In the genomic region with DNA sequence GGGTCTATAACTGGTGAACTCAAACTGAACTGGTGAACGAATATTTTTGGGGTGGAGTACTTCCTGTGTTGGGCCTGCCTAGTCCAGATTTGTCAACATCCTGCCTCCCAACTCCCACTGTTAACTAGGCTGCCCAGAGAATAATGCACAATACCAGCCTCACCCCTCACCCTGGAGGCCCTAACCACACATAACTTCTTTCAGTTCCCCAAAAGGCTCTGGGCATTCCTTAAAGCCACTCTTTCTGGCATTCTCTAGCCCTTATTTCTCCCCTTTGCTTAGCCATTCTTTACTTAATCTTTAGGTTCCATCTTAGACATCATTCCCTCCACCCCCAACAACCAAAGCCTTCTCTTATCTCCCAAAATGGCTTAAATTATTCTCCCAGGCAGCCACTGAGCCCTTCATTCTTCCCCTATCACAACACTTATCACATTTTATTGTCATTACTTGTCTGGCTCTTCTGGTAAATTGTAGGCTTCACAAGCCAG, we compare ENCODE assay signal across 8 cellular contexts. TPM values are rescaled to one million over a fixed set of nuclear protein-coding genes. Genes with fewer than 3 reads are reported as not detected.
DNase-seq lines count a peak whose midpoint lies in the region; ATAC-seq, FAIRE-seq and TF ChIP-seq lines count a peak whose summit lies in the region.

No MANE protein-coding gene starts in this region.

- intact Hi-C loops in colonic mucosa (cut with DNase I) = no loop called here

- H3K9me3 Mint-ChIP-seq in stimulated activated effector memory CD8-positive, alpha-beta T cell treated with anti-CD3 and anti-CD28 coated beads, Interleukin-12 subunit alpha, Interleukin-12 subunit beta, amount 100 ng/mL, for 72 hours = no peaks in the 10 kb centered on the region

- H3K9ac ChIP-seq in BLaER1 (no peak overlapping the region), colonic mucosa (ENCODE audit: low read depth in 2 of 2, low read length in 2 of 2) (no peak overlapping the region)

- H3K9me3 ChIP-seq in BLaER1 (no peaks in the 10 kb centered on the region), colonic mucosa (no peaks in the 10 kb centered on the region)

- H3K4me2 ChIP-seq in BLaER1 = peak overlapping the region; percentile 54

- no peak for TF ChIP-seq CTCF in fibroblast of pulmonary artery (IDR thresholded peaks at IDR 0.05; ENCODE audit: low read length, missing control alignments)
- no peak for TF ChIP-seq CTCF in colonic mucosa (IDR thresholded peaks at IDR 0.05)

- ATAC-seq in GM21737 (IDR thresholded peaks at IDR 0.05; ENCODE audit: unreplicated experiment) = peak; percentile 81
- ATAC-seq in stimulated activated effector memory CD8-positive, alpha-beta T cell treated with anti-CD3 and anti-CD28 coated beads, Interleukin-12 subunit alpha, Interleukin-12 subunit beta, amount 100 ng/mL, for 72 hours = peak; percentile 74

- peaks cover 37% of the 10 kb centered on the region for H3K4me1 Mint-ChIP-seq in stimulated activated effector memory CD8-positive, alpha-beta T cell treated with anti-CD3 and anti-CD28 coated beads, Interleukin-12 subunit alpha, Interleukin-12 subunit beta, amount 100 ng/mL, for 72 hours

- DNase-seq in SK-MEL-5 (ENCODE audit: low read depth, low spot score) (peak; percentile 32), fibroblast of pulmonary artery (ENCODE audit: low read depth) (peak; percentile 53), NCI-H1092 treated with DMSO at 0.1 percent for 48 hours (lab: John Stamatoyannopoulos, UW) (no peak), colonic mucosa (no peak), RCC 7860 (ENCODE audit: low spot score) (no peak)
- DNase-seq in stimulated activated effector memory CD8-positive, alpha-beta T cell treated with anti-CD3 and anti-CD28 coated beads, Interleukin-12 subunit alpha, Interleukin-12 subunit beta, amount 100 ng/mL, for 72 hours (ENCODE audit: low spot score in 2 of 2) = no peak

- in situ Hi-C loops in SK-MEL-5 (cut with HindIII; ENCODE audit: low pct_unique_long_range_greater_than_20kb, low sequenced_read_pairs) = no loop called here

- peak overlapping the region; percentile 81 for H3K27ac Mint-ChIP-seq in stimulated activated effector memory CD8-positive, alpha-beta T cell treated with anti-CD3 and anti-CD28 coated beads, Interleukin-12 subunit alpha, Interleukin-12 subunit beta, amount 100 ng/mL, for 72 hours

- no peaks in the 10 kb centered on the region for H3K36me3 Mint-ChIP-seq in stimulated activated effector memory CD8-positive, alpha-beta T cell treated with anti-CD3 and anti-CD28 coated beads, Interleukin-12 subunit alpha, Interleukin-12 subunit beta, amount 100 ng/mL, for 72 hours

- H3K4me3 ChIP-seq in BLaER1 (no peak overlapping the region), fibroblast of pulmonary artery (replicated peaks; ENCODE audit: low read depth, low read length) (no peak overlapping the region), colonic mucosa (no peak overlapping the region)

- H3K36me3 ChIP-seq in BLaER1 (no peaks in the 10 kb centered on the region), colonic mucosa (no peaks in the 10 kb centered on the region)

- H3K27me3 ChIP-seq in BLaER1 = no peaks in the 10 kb centered on the region
- H3K27me3 ChIP-seq in colonic mucosa = no peaks in the 10 kb centered on the region

- H3K4me3 Mint-ChIP-seq in stimulated activated effector memory CD8-positive, alpha-beta T cell treated with anti-CD3 and anti-CD28 coated beads, Interleukin-12 subunit alpha, Interleukin-12 subunit beta, amount 100 ng/mL, for 72 hours = no peak overlapping the region

- no peaks in the 10 kb centered on the region for H4K20me1 ChIP-seq in BLaER1

- FAIRE-seq in RCC 7860 (lab: Jason Lieb, UNC) = no peak

- H3K27ac ChIP-seq in BLaER1 = peak overlapping the region; percentile 69
- no peak overlapping the region for H3K27ac ChIP-seq in colonic mucosa

- H3K4me1 ChIP-seq in BLaER1 = peaks cover 14% of the 10 kb centered on the region
- H3K4me1 ChIP-seq in colonic mucosa = no peaks in the 10 kb centered on the region

RNA-seq across cellular contexts. Expression of a gene that starts 9.1 kb away (rescaled TPM):
- total RNA-seq in SK-MEL-5 (2014; rRNA removed; shearing (Covaris generic)) = 276 and 279 TPM in 2 replicates
- polyA plus RNA-seq in SK-MEL-5 (2015; cell fraction: cytosol; rRNA removed) = 184 and 205 TPM in 2 replicates
- 27.3 and 27.4 TPM in 2 replicates for polyA plus RNA-seq in SK-MEL-5 (2015; cell fraction: nucleus; rRNA removed)
- total RNA-seq in colonic mucosa = 100 to 1,000 TPM; 146 to 154 TPM

RNA-seq across cellular contexts. Expression of a gene that starts 23.3 kb away (rescaled TPM):
- total RNA-seq in SK-MEL-5 (2014; rRNA removed; shearing (Covaris generic)) = 4.5 and 6.8 TPM in 2 replicates
- polyA plus RNA-seq in SK-MEL-5 (2015; cell fraction: cytosol; rRNA removed) = 12.9 and 17.1 TPM in 2 replicates
- polyA plus RNA-seq in SK-MEL-5 (2015; cell fraction: nucleus; rRNA removed) = 9.3 and 14.9 TPM in 2 replicates
- 10 to 100 TPM; 25.9 to 27.0 TPM for total RNA-seq in colonic mucosa

Comparison
In these comparisons a context has a peak if more than half of its experiments do, and no peak if none do; other contexts are left out.
1. DNase-seq: peak in SK-MEL-5 (single experiment) and fibroblast of pulmonary artery (single experiment); none in stimulated activated effector memory CD8-positive, alpha-beta T cell treated with anti-CD3 and anti-CD28 coated beads, Interleukin-12 subunit alpha, Interleukin-12 subunit beta, amount 100 ng/mL, for 72 hours (0 of 2), NCI-H1092 treated with DMSO at 0.1 percent for 48 hours (single experiment), colonic mucosa (single experiment) and RCC 7860 (single experiment).